ENCODE assay signal across 34 cellular contexts in the genomic region with DNA sequence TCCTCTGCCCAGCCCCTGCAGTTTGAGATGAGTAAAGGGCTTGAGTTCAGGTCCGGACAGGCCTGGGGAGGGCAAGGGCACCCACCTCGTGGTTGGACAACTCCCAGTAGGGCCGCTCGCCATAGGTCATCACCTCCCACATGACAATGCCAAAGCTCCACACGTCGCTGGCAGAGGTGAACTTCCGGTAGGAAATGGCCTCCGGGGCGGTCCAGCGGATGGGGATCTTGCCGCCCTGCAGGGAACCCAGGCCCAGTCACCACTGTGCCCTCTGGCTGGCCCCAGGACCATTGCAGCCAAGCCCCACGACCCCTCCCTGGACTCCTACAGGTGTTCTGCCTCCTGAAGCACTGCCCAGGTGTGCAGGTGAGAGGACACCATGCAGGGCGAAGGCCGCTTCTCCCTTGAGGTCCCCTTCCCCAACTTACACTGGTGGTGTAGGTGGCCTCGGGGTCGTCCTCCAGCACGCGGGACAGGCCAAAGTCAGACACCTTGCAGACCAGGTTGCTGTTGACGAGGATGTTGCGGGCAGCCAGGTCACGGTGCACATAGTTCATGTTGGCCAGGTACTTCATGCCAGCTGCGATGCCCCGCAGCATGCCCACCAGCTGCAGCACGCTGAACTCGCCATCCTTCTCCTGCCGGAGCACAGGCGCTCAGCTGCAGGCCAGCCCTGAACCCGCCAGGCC. TPM values are rescaled to one million over a fixed set of nuclear protein-coding genes. Genes with fewer than 3 reads are reported as not detected.
"Had no signal": no experiment of that assay in that cellular context is flagged by ENCODE, and none has a peak within 500 bp of the region (broad histone marks: within the 10 kb centered on the region; RNA-seq: fewer than 3 reads in every experiment).

No MANE protein-coding gene starts in this region.

- H3K27ac ChIP-seq: brain microvascular endothelial cell, KMS-11, VCaP had no signal

- FAIRE-seq: RCC 7860 had no signal

- H3K9ac ChIP-seq: KMS-11 had no signal

- DNase-seq: activated B cell treated with CpG ODN at 0.5 μM for 24 hours; activated CD4-positive, alpha-beta T cell treated with anti-CD3 and anti-CD28 coated beads for 1 hour; activated CD4-positive, alpha-beta T cell treated with anti-CD3 and anti-CD28 coated beads for 48 hours; activated CD8-positive, alpha-beta T cell treated with anti-CD3 and anti-CD28 coated beads for 36 hours; activated effector memory CD4-positive, alpha-beta T cell treated with anti-CD3 and anti-CD28 coated beads, Interleukin-2, amount 50 U/mL, for 16 hours; activated naive CD4-positive, alpha-beta T cell; activated naive CD4-positive, alpha-beta T cell treated with anti-CD3 and anti-CD28 coated beads, Interleukin-2, amount 50 U/mL, for 16 hours; activated naive CD8-positive, alpha-beta T cell treated with anti-CD3 and anti-CD28 coated beads for 36 hours; activated T-cell treated with anti-CD3 and anti-CD28 coated beads, Interleukin-2, amount 50 U/mL, for 1 hour; activated T-cell treated with anti-CD3 and anti-CD28 coated beads, Interleukin-2, amount 50 U/mL, for 72 hours; amniotic stem cell; aorta; brain microvascular endothelial cell; MM.1S; MV-4-11; NCI-H1092; NCI-H1436 treated with DMSO at 0.1 percent for 48 hours; NCI-H1694 treated with DMSO at 0.1 percent for 48 hours; NCI-H2029; NCI-H510A; NCI-H526; NCI-H748 treated with DMSO at 0.1 percent for 48 hours; NK-92 treated with Interleukin-12 subunit alpha and Interleukin-12 subunit beta, amount 100 ng/mL, for 24 hours; PC-3; SIG-M5; T-helper 1 cell; T-helper 2 cell; T-helper 9 cell had no signal

- ATAC-seq: activated CD8-positive, alpha-beta T cell treated with anti-CD3 and anti-CD28 coated beads for 36 hours; activated T-cell treated with anti-CD3 and anti-CD28 coated beads, Interleukin-2, amount 50 U/mL, for 72 hours; activated T-helper 17 cell treated with anti-CD3 and anti-CD28 coated beads, Interleukin-2, amount 50 U/mL, for 72 hours; PC-3; SK-N-SH treated with all-trans-retinoic acid at 6 μM for 48 hours had no signal

- H3K27me3 ChIP-seq: brain microvascular endothelial cell had no signal

- H3K4me2 ChIP-seq: KMS-11 had no signal

RNA-seq across cellular contexts. Expression of a gene that starts 24.1 kb away (rescaled TPM):
- total RNA-seq: activated B cell treated with CpG ODN at 0.5 μM for 24 hours; activated CD8-positive, alpha-beta memory T cell treated with anti-CD3 and anti-CD28 coated beads for 36 hours; activated CD8-positive, alpha-beta T cell treated with anti-CD3 and anti-CD28 coated beads for 36 hours had no signal

RNA-seq across cellular contexts. Expression of a gene that starts 58.3 kb away (rescaled TPM):
- total RNA-seq: activated B cell treated with CpG ODN at 0.5 μM for 24 hours had no signal
